ENCODE assay signal across 19 cellular contexts in genomic region chr3:47870156-47870555, GRCh38.
"Had no signal": no experiment of that assay in that cellular context is flagged by ENCODE, and none has a peak within 500 bp of the region (broad histone marks: within the 10 kb centered on the region; RNA-seq: fewer than 3 reads in every experiment).

No MANE protein-coding gene starts in this region.

- ATAC-seq: heart right ventricle; left lobe of liver; natural killer cell treated with Interleukin-12 subunit alpha and Interleukin-12 subunit beta and Interleukin-15 and Interleukin-18, amount 100 ng/mL, for 72 hours; pancreas; right cardiac atrium; upper lobe of right lung had no signal

- H3K27me3 Mint-ChIP-seq: natural killer cell treated with Interleukin-12 subunit alpha and Interleukin-12 subunit beta and Interleukin-15 and Interleukin-18, amount 100 ng/mL, for 72 hours; progenitor cell of endocrine pancreas; stimulated activated naive CD8-positive, alpha-beta T cell treated with anti-CD3 and anti-CD28 coated beads, Interleukin-15, Interleukin-2, amounts not matched to agents 100 ng/mL and 50 ng/mL, for 24 hours had no signal

- H3K4me2 ChIP-seq: neural progenitor cell had no signal

- H3K4me1 ChIP-seq: colonic mucosa, tibial nerve, upper lobe of right lung had no signal

- H3K9me3 Mint-ChIP-seq: natural killer cell treated with Interleukin-12 subunit alpha and Interleukin-12 subunit beta and Interleukin-15 and Interleukin-18, amount 100 ng/mL, for 72 hours; neural progenitor cell; stimulated activated naive CD8-positive, alpha-beta T cell treated with anti-CD3 and anti-CD28 coated beads, Interleukin-15, Interleukin-2, amounts not matched to agents 100 ng/mL and 50 ng/mL, for 24 hours had no signal

- H3K27ac ChIP-seq: colonic mucosa, heart right ventricle, neural progenitor cell, pancreas, tibial nerve, upper lobe of right lung, vagina had no signal

- H3K9ac ChIP-seq: neural progenitor cell had no signal

- H3K27ac Mint-ChIP-seq: natural killer cell treated with Interleukin-12 subunit alpha and Interleukin-12 subunit beta and Interleukin-15 and Interleukin-18, amount 100 ng/mL, for 72 hours; neural progenitor cell had no signal

- H3K4me3 ChIP-seq: colonic mucosa, heart right ventricle, neural progenitor cell, pancreas, tibial nerve, upper lobe of right lung, vagina had no signal

- H3K36me3 ChIP-seq: neural progenitor cell had no signal

- H3K27me3 ChIP-seq: colonic mucosa, heart right ventricle, neural progenitor cell, pancreas, tibial nerve, upper lobe of right lung, vagina had no signal

- H3K9me3 ChIP-seq: colonic mucosa, heart right ventricle, pancreas, tibial nerve, upper lobe of right lung, vagina had no signal

- H3K4me3 Mint-ChIP-seq: natural killer cell treated with Interleukin-12 subunit alpha and Interleukin-12 subunit beta and Interleukin-15 and Interleukin-18, amount 100 ng/mL, for 72 hours; neural progenitor cell; stimulated activated naive CD8-positive, alpha-beta T cell treated with anti-CD3 and anti-CD28 coated beads, Interleukin-15, Interleukin-2, amounts not matched to agents 100 ng/mL and 50 ng/mL, for 24 hours had no signal

- H2AFZ ChIP-seq: neural progenitor cell had no signal

- DNase-seq: colonic mucosa; dermis blood vessel endothelial cell; heart right ventricle; hypothalamus; islet precursor cell; midbrain; nucleus accumbens; right cardiac atrium; small intestine; stimulated activated CD4-positive, alpha-beta T cell treated with anti-CD3 and anti-CD28 coated beads, Interleukin-2, amount 100 ng/mL, for 48 hours; upper lobe of right lung had no signal
